Comparison of ENCODE assay signal across 9 cellular contexts in the genomic region with DNA sequence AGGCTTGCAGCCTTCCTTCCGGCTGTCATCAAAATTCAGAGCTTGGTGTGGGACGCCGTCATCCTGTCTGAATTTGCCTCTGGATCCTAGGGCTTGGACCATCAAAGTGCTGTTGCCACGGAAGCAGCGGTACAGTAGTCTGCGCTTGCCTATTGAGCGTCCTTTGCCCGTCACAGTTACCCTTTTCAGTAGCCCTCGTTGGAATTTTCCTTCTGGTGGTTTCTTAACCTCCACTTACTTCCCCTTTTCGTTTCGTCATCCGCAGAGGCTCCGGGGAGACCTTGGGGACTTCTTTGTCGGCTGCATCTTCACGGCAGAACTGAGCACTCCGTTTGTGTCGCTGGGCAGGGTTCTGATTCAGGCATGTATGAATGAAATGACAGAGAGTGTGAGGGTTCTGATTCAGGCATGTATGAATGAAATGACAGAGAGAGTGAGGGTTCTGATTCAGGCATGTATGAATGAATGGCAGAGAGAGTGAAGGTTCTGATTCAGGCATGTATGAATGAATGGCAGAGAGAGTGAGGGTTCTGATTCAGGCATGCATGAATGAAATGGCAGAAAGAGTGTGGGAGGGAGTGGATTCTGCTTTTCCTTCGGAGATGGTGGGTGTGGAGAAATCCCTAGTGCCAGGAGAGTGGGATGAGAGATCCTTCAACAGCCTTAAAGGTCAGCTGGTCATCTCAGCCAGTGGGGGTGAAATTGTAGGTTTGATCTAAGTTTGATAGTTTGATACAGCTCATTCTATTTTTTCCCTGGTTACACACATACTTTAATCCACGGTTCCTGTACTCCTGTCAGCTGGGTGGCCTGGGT. TPM values are rescaled to one million over a fixed set of nuclear protein-coding genes. Genes with fewer than 3 reads are reported as not detected.
DNase-seq lines count a peak whose midpoint lies in the region; ATAC-seq and TF ChIP-seq lines count a peak whose summit lies in the region.
"Had no signal": no experiment of that assay in that cellular context is flagged by ENCODE, and none has a peak within 500 bp of the region (broad histone marks: within the 10 kb centered on the region; RNA-seq: fewer than 3 reads in every experiment).

No MANE protein-coding gene starts in this region.

- H2BK120ac ChIP-seq in neuronal stem cell (ENCODE audit: low read depth, low read length), result no peak overlapping the region

- peaks cover 19% of the 10 kb centered on the region for H3K4me1 Mint-ChIP-seq in activated CD4-positive, alpha-beta T cell treated with anti-CD3 and anti-CD28 coated beads, Interleukin-2, amount 10 ng/mL, durations not matched to agents 24 days and 14 days

- WGBS in neuronal stem cell (ENCODE audit: extremely low coverage in 2 of 2, insufficient read length in 2 of 2, insufficient replicate concordance in 1 of 2), 2 donors, result no CpG with 5 or more reads among the region's 19 CpGs
- WGBS in tibial nerve, 2 donors, result 57 to 62% methylated on average over 19 of the region's 19 CpGs
- 92% methylated on average over 19 of the region's 19 CpGs for WGBS in hepatocyte (ENCODE audit: low lambda C conversion rate, missing lambda C conversion rate)

- CTCF ChIA-PET in PC-3 (lab: Charles Lee), result no interaction called here

- H3K4me2 ChIP-seq in neuronal stem cell (ENCODE audit: insufficient read depth, low read length, poor library complexity, severe bottlenecking), result no peak overlapping the region
- H3K4me2 ChIP-seq in PC-3 (ENCODE audit: low read length), result no peak overlapping the region
- no peak overlapping the region for H3K4me2 ChIP-seq in hepatocyte

- H4K8ac ChIP-seq in neuronal stem cell (ENCODE audit: low read depth, low read length), result no peak overlapping the region

- peak; percentile 72 for DNase-seq in activated CD4-positive, alpha-beta T cell treated with anti-CD3 and anti-CD28 coated beads, Interleukin-2, amount 10 ng/mL, durations not matched to agents 24 days and 14 days
- DNase-seq in neuronal stem cell (ENCODE audit: low spot score), result no peak
- DNase-seq in tibial nerve (ENCODE audit: low spot score in 2 of 2), result no peak
- no peak for DNase-seq in PC-3
- no peak for DNase-seq in hepatocyte (ENCODE audit: low spot score)
- DNase-seq in NCI-H1092 (lab: John Stamatoyannopoulos, UW), result no peak

- no peaks in the 10 kb centered on the region for H3K9me2 ChIP-seq in PC-3 (replicated peaks; ENCODE audit: low read length)
- no peaks in the 10 kb centered on the region for H3K9me2 ChIP-seq in hepatocyte (replicated peaks; ENCODE audit: insufficient read depth)

- H4K91ac ChIP-seq in neuronal stem cell (ENCODE audit: low read depth, low read length, poor library complexity), result no peak overlapping the region

- no peak overlapping the region for H2BK12ac ChIP-seq in neuronal stem cell (ENCODE audit: low read length)

- no peaks in the 10 kb centered on the region for H3K27me3 Mint-ChIP-seq in activated CD4-positive, alpha-beta T cell treated with anti-CD3 and anti-CD28 coated beads, Interleukin-2, amount 10 ng/mL, durations not matched to agents 24 days and 14 days

- H3K4ac ChIP-seq in neuronal stem cell (ENCODE audit: low read length), result no peak overlapping the region

- H3K18ac ChIP-seq in neuronal stem cell (ENCODE audit: low read length), result no peak overlapping the region

- H3K9ac ChIP-seq in neuronal stem cell (ENCODE audit: low read depth, low read length, poor library complexity), result peak overlapping the region; percentile 25
- H3K9ac ChIP-seq in PC-3 (ENCODE audit: low read length), result no peak overlapping the region
- H3K9ac ChIP-seq: parathyroid adenoma had no signal

- H2BK15ac ChIP-seq in neuronal stem cell (ENCODE audit: low read length), result no peak overlapping the region

- H3K27ac ChIP-seq in neuronal stem cell (replicated peaks; ENCODE audit: low read length) (no peak overlapping the region), tibial nerve (no peak overlapping the region), PC-3 (ENCODE audit: low read length) (no peak overlapping the region), hepatocyte (no peak overlapping the region)
- H3K27ac ChIP-seq: parathyroid adenoma had no signal

- TF ChIP-seq POLR2A in tibial nerve (IDR thresholded peaks at IDR 0.05), result no peak

- H3K14ac ChIP-seq in neuronal stem cell (ENCODE audit: low read length), result no peak overlapping the region

- H4K20me1 ChIP-seq in PC-3 (ENCODE audit: low read length) (peaks cover 3% of the 10 kb centered on the region; the same call in 1 of the 2 replicates), hepatocyte (ENCODE audit: insufficient read depth, poor library complexity, severe bottlenecking) (no peaks in the 10 kb centered on the region)

- H3K4me1 ChIP-seq in neuronal stem cell (ENCODE audit: control insufficient read depth in 2 of 2, insufficient read depth in 1 of 2, low read depth in 1 of 2, low read length in 2 of 2) (peaks cover 1 to 2% of the 10 kb centered on the region in 2 donors), tibial nerve (peaks cover 0 to 7% (median 0%) of the 10 kb centered on the region in 4 donors), PC-3 (ENCODE audit: insufficient read depth, low read length) (no peaks in the 10 kb centered on the region), hepatocyte (ENCODE audit: insufficient read depth) (no peaks in the 10 kb centered on the region)
- H3K4me1 ChIP-seq: parathyroid adenoma had no signal

- no peak overlapping the region for H3K23ac ChIP-seq in neuronal stem cell (ENCODE audit: low read depth, low read length, poor library complexity)

- H3K79me1 ChIP-seq in neuronal stem cell (ENCODE audit: low read depth, low read length), result peaks cover 12% of the 10 kb centered on the region

- H3K36me3 ChIP-seq in neuronal stem cell (replicated peaks in 1 of 2; ENCODE audit: control insufficient read depth in 2 of 2, insufficient read depth in 2 of 2, low read length in 2 of 2), result peaks cover 62 to 94% of the 10 kb centered on the region in 2 donors
- H3K36me3 ChIP-seq in tibial nerve, result peaks cover 0 to 72% (median 10%) of the 10 kb centered on the region in 3 donors
- peaks cover 28% of the 10 kb centered on the region for H3K36me3 ChIP-seq in PC-3 (ENCODE audit: low read depth, low read length)
- no peaks in the 10 kb centered on the region for H3K36me3 ChIP-seq in hepatocyte (replicated peaks; ENCODE audit: insufficient read depth, low read depth)

- H3F3A ChIP-seq in PC-3 (ENCODE audit: low read length, unreplicated experiment), result peaks cover 4% of the 10 kb centered on the region

- H3K4me3 ChIP-seq in neuronal stem cell (ENCODE audit: low read length in 2 of 2) (no peak overlapping the region), tibial nerve (no peak overlapping the region), PC-3 (ENCODE audit: low read length) (no peak overlapping the region), hepatocyte (no peak overlapping the region)

- no TSS peak for BruUV-seq in PC-3 (replicated peaks; lab: Mats Ljungman, UMichigan)

- H2BK5ac ChIP-seq in neuronal stem cell (ENCODE audit: low read length), result no peak overlapping the region

- H3K27me3 ChIP-seq in neuronal stem cell (ENCODE audit: control insufficient read depth in 3 of 3, insufficient read depth in 3 of 3, low read depth in 1 of 3, low read length in 3 of 3), result no peaks in the 10 kb centered on the region
- H3K27me3 ChIP-seq in tibial nerve, result no peaks in the 10 kb centered on the region
- no peaks in the 10 kb centered on the region for H3K27me3 ChIP-seq in PC-3 (ENCODE audit: low read length)
- no peaks in the 10 kb centered on the region for H3K27me3 ChIP-seq in hepatocyte

- H2AK5ac ChIP-seq in neuronal stem cell (ENCODE audit: low read depth, low read length), result no peak overlapping the region

- intact Hi-C loops in activated CD4-positive, alpha-beta T cell treated with anti-CD3 and anti-CD28 coated beads, Interleukin-2, amount 10 ng/mL, durations not matched to agents 24 days and 14 days (cut with micrococcal nuclease), result no loop called here
- intact Hi-C loops in PC-3 (cut with micrococcal nuclease), result no loop called here

- peaks cover 74% of the 10 kb centered on the region for H3K36me3 Mint-ChIP-seq in activated CD4-positive, alpha-beta T cell treated with anti-CD3 and anti-CD28 coated beads, Interleukin-2, amount 10 ng/mL, durations not matched to agents 24 days and 14 days (ENCODE audit: low read depth)

- peaks cover 0 to 6% of the 10 kb centered on the region in 2 donors for H3K9me3 ChIP-seq in neuronal stem cell (replicated peaks in 1 of 2; ENCODE audit: control insufficient read depth in 2 of 2, insufficient read depth in 1 of 2, low read depth in 1 of 2, low read length in 2 of 2)
- H3K9me3 ChIP-seq in tibial nerve, result no peaks in the 10 kb centered on the region
- no peaks in the 10 kb centered on the region for H3K9me3 ChIP-seq in PC-3 (ENCODE audit: low read length)
- no peaks in the 10 kb centered on the region for H3K9me3 ChIP-seq in hepatocyte (ENCODE audit: low read depth)

- H3K27ac Mint-ChIP-seq in activated CD4-positive, alpha-beta T cell treated with anti-CD3 and anti-CD28 coated beads, Interleukin-2, amount 10 ng/mL, durations not matched to agents 24 days and 14 days, result peak overlapping the region; percentile 79

- peaks cover 48% of the 10 kb centered on the region for H3K79me2 ChIP-seq in PC-3 (ENCODE audit: low read length)
- peaks cover 32% of the 10 kb centered on the region for H3K79me2 ChIP-seq in hepatocyte
- H3K79me2 ChIP-seq: parathyroid adenoma had no signal

- H2AFZ ChIP-seq in neuronal stem cell (ENCODE audit: low read length), result no peak overlapping the region
- H2AFZ ChIP-seq in PC-3 (ENCODE audit: low read length), result no peak overlapping the region
- no peak overlapping the region for H2AFZ ChIP-seq in hepatocyte
- H2AFZ ChIP-seq: parathyroid adenoma had no signal

- TF ChIP-seq CTCF in tibial nerve (IDR thresholded peaks at IDR 0.05) (no peak), PC-3 (conservative IDR thresholded peaks at IDR 0.05; ENCODE audit: low read depth, low read length) (no peak), hepatocyte (IDR thresholded peaks at IDR 0.05; ENCODE audit: poor library complexity) (no peak)

- POLR2A ChIA-PET in PC-3 (lab: Charles Lee; ENCODE audit: unreplicated experiment), result no interaction called here

- no peaks in the 10 kb centered on the region for H3K9me3 Mint-ChIP-seq in activated CD4-positive, alpha-beta T cell treated with anti-CD3 and anti-CD28 coated beads, Interleukin-2, amount 10 ng/mL, durations not matched to agents 24 days and 14 days

- H3K4me3 Mint-ChIP-seq in activated CD4-positive, alpha-beta T cell treated with anti-CD3 and anti-CD28 coated beads, Interleukin-2, amount 10 ng/mL, durations not matched to agents 24 days and 14 days, result peak overlapping the region; percentile 45

- ATAC-seq in GM19324 (IDR thresholded peaks at IDR 0.05; ENCODE audit: low FRiP score, unreplicated experiment) (peak; percentile 67), HG03097 (IDR thresholded peaks at IDR 0.05; ENCODE audit: low FRiP score, unreplicated experiment) (peak; percentile 67), PC-3 (no peak)

- TF ChIP-seq EP300 in tibial nerve (IDR thresholded peaks at IDR 0.05), result no peak

RNA-seq across cellular contexts. Expression of gene TLCD3A, which starts 8.1 kb away (rescaled TPM):
- total RNA-seq in activated CD4-positive, alpha-beta T cell treated with anti-CD3 and anti-CD28 coated beads, Interleukin-2, amount 10 ng/mL, durations not matched to agents 24 days and 14 days, result 42.3 and 43.1 TPM in 2 replicates
- 25.6 TPM for polyA plus RNA-seq in neuronal stem cell (2013, experiment 1 of 2)
- polyA plus RNA-seq in neuronal stem cell (2013, experiment 2 of 2), result 25.3 TPM
- total RNA-seq in tibial nerve (1 to 10 TPM; 3.9 to 6.3 (median 5.8) TPM), PC-3 (2014; rRNA removed) (10.0 and 13.9 TPM in 2 replicates), hepatocyte (15.7 and 17.8 TPM in 2 replicates)
- 21.1 and 22.8 TPM in 2 replicates for polyA plus RNA-seq in hepatocyte

RNA-seq across cellular contexts. Expression of gene GEMIN4, which starts 11.6 kb away (rescaled TPM):
- 71.4 and 80.3 TPM in 2 replicates for total RNA-seq in activated CD4-positive, alpha-beta T cell treated with anti-CD3 and anti-CD28 coated beads, Interleukin-2, amount 10 ng/mL, durations not matched to agents 24 days and 14 days
- 23.9 TPM for polyA plus RNA-seq in neuronal stem cell (2013, experiment 1 of 2)
- polyA plus RNA-seq in neuronal stem cell (2013, experiment 2 of 2), result 22.5 TPM
- 10 to 100 TPM in 3 of 4 donors, 1 to 10 TPM in 1; 9.9 to 29.0 (median 15.9) TPM for total RNA-seq in tibial nerve
- total RNA-seq in PC-3 (2014; rRNA removed), result 24.6 and 25.0 TPM in 2 replicates
- total RNA-seq in hepatocyte, result 11.6 and 12.0 TPM in 2 replicates
- polyA plus RNA-seq in hepatocyte, result 9.7 and 12.8 TPM in 2 replicates

RNA-seq across cellular contexts. Expression of gene VPS53, which starts 25.8 kb away (rescaled TPM):
- 88.9 and 90.6 TPM in 2 replicates for total RNA-seq in activated CD4-positive, alpha-beta T cell treated with anti-CD3 and anti-CD28 coated beads, Interleukin-2, amount 10 ng/mL, durations not matched to agents 24 days and 14 days
- 14.6 TPM for polyA plus RNA-seq in neuronal stem cell (2013, experiment 1 of 2)
- polyA plus RNA-seq in neuronal stem cell (2013, experiment 2 of 2), result 14.5 TPM
- 10 to 100 TPM; 24.1 to 47.0 (median 32.8) TPM for total RNA-seq in tibial nerve
- 14.5 and 21.9 TPM in 2 replicates for total RNA-seq in PC-3 (2014; rRNA removed)
- 16.3 and 28.1 TPM in 2 replicates for total RNA-seq in hepatocyte
- 16.1 and 18.7 TPM in 2 replicates for polyA plus RNA-seq in hepatocyte

RNA-seq across cellular contexts. Expression of gene GLOD4, which starts 41.6 kb away (rescaled TPM):
- 82.4 and 83.2 TPM in 2 replicates for total RNA-seq in activated CD4-positive, alpha-beta T cell treated with anti-CD3 and anti-CD28 coated beads, Interleukin-2, amount 10 ng/mL, durations not matched to agents 24 days and 14 days
- 79.0 TPM for polyA plus RNA-seq in neuronal stem cell (2013, experiment 1 of 2)
- polyA plus RNA-seq in neuronal stem cell (2013, experiment 2 of 2), result 78.5 TPM
- total RNA-seq in tibial nerve (10 to 100 TPM; 28.6 to 53.7 (median 37.0) TPM), PC-3 (2014; rRNA removed) (33.8 and 40.6 TPM in 2 replicates), hepatocyte (70.8 and 120 TPM in 2 replicates)
- 68.1 and 74.1 TPM in 2 replicates for polyA plus RNA-seq in hepatocyte

RNA-seq across cellular contexts. Expression of gene MRM3, which starts 41.7 kb away (rescaled TPM):
- 32.5 and 33.1 TPM in 2 replicates for total RNA-seq in activated CD4-positive, alpha-beta T cell treated with anti-CD3 and anti-CD28 coated beads, Interleukin-2, amount 10 ng/mL, durations not matched to agents 24 days and 14 days
- polyA plus RNA-seq in neuronal stem cell (2013, experiment 1 of 2), result 11.1 TPM
- polyA plus RNA-seq in neuronal stem cell (2013, experiment 2 of 2), result 11.0 TPM
- total RNA-seq in tibial nerve (10 to 100 TPM; 18.6 to 29.1 (median 24.8) TPM), PC-3 (2014; rRNA removed) (32.1 and 40.4 TPM in 2 replicates), hepatocyte (14.6 and 17.0 TPM in 2 replicates)
- polyA plus RNA-seq in hepatocyte, result 13.3 and 15.3 TPM in 2 replicates
